ENCODE assay signal across 21 cellular contexts in genomic region chr14:84068288-84068687, GRCh38.
"Had no signal": no experiment of that assay in that cellular context is flagged by ENCODE, and none has a peak within 500 bp of the region (broad histone marks: within the 10 kb centered on the region; RNA-seq: fewer than 3 reads in every experiment).

No MANE protein-coding gene starts in this region.

- H3K9me3 ChIP-seq: esophagus muscularis mucosa, gastroesophageal sphincter, heart left ventricle, left lung, lower lobe of right lung had no signal

- FAIRE-seq: colon, endothelial cell of umbilical vein, frontal cortex, islet of Langerhans, keratinocyte had no signal

- H3K4me2 ChIP-seq: hepatocyte had no signal

- ATAC-seq: foreskin keratinocyte, gastroesophageal sphincter, heart left ventricle, left cardiac atrium, left lung, left ventricle myocardium superior, lower lobe of right lung had no signal

- H3K79me2 ChIP-seq: hepatocyte had no signal

- H3K4me1 ChIP-seq: esophagus muscularis mucosa, foreskin keratinocyte, gastroesophageal sphincter, left lung, lower lobe of right lung had no signal

- H3K27ac ChIP-seq: coronary artery, dorsolateral prefrontal cortex, esophagus muscularis mucosa, foreskin keratinocyte, gastroesophageal sphincter, heart left ventricle, hepatocyte, left lung, lower lobe of right lung had no signal

- H3K27me3 ChIP-seq: esophagus muscularis mucosa, foreskin keratinocyte, gastroesophageal sphincter, heart left ventricle, hepatocyte, left lung had no signal

- DNase-seq: dermis blood vessel endothelial cell; dorsolateral prefrontal cortex; effector CD4-positive, alpha-beta T cell; effector memory CD4-positive, alpha-beta T cell; foreskin keratinocyte; heart left ventricle; left cardiac atrium; left lung; left ventricle myocardium superior; lower lobe of right lung; mesenchymal stem cell; midbrain had no signal

- H3K4me3 ChIP-seq: coronary artery, dorsolateral prefrontal cortex, esophagus muscularis mucosa, gastroesophageal sphincter, heart left ventricle, hepatocyte, left lung, lower lobe of right lung had no signal

- H2AFZ ChIP-seq: hepatocyte had no signal

- H3K36me3 ChIP-seq: esophagus muscularis mucosa, gastroesophageal sphincter, heart left ventricle, left lung, lower lobe of right lung had no signal
